In the genomic region with DNA sequence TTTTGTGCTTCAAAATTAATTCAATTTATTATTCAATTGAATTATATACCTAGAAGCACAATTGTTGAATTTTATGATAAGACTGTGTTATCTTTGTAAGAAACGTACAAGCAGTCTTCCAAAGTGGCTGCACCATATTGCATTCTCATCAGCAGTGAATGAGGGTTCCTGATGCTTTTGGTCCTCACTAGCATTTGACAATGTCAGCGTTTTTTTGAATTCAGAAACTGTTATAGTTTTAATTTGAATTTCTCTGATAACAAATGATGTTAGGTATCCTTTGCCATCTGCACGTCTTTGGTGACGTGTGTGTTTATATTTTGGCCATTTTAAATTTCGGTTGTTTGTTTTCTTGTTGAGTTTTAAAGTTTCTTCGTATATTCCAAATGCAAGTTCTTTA, we compare ENCODE assay signal across 6 cellular contexts.
"Had no signal": no experiment of that assay in that cellular context is flagged by ENCODE, and none has a peak within 500 bp of the region (broad histone marks: within the 10 kb centered on the region; RNA-seq: fewer than 3 reads in every experiment).

No MANE protein-coding gene starts in this region.

- H3K27ac ChIP-seq: HL-60, KMS-11 had no signal

- H3K4me2 ChIP-seq: KMS-11 had no signal

- H3K9ac ChIP-seq: KMS-11 had no signal

- DNase-seq: Karpas-422, KBM-7, KG1 had no signal

- FAIRE-seq: HTR-8/SVneo had no signal
